ENCODE assay signal across 31 cellular contexts in genomic region chr2:20997953-20998722, GRCh38. TPM values are rescaled to one million over a fixed set of nuclear protein-coding genes. Genes with fewer than 3 reads are reported as not detected.
"Had no signal": no experiment of that assay in that cellular context is flagged by ENCODE, and none has a peak within 500 bp of the region (broad histone marks: within the 10 kb centered on the region; RNA-seq: fewer than 3 reads in every experiment).

No MANE protein-coding gene starts in this region.

- H3K27ac Mint-ChIP-seq: naive B cell; natural killer cell; nephron progenitor cell; neural progenitor cell; progenitor cell of endocrine pancreas; stimulated activated naive B cell treated with anti-CD40 and anti-IgM and Interleukin-4, amounts not matched to agents 10 μg/mL and 1 μg/mL and 100 μg/mL, for 72 hours had no signal

- H3K9me3 Mint-ChIP-seq: natural killer cell; nephron progenitor cell; neural progenitor cell; stimulated activated naive B cell treated with anti-CD40 and anti-IgM and Interleukin-4, amounts not matched to agents 10 μg/mL and 1 μg/mL and 100 μg/mL, for 72 hours had no signal

- H3K4me1 Mint-ChIP-seq: naive B cell; natural killer cell; nephron progenitor cell; stimulated activated naive B cell treated with anti-CD40 and anti-IgM and Interleukin-4, amounts not matched to agents 10 μg/mL and 1 μg/mL and 100 μg/mL, for 72 hours had no signal

- DNase-seq: islet precursor cell; left ventricle myocardium superior; lower lobe of right lung; mammary epithelial cell; mesenchymal stem cell; naive B cell; natural killer cell; nephron progenitor cell; occipital lobe; ovary; stimulated activated CD4-positive, alpha-beta T cell treated with anti-CD3 and anti-CD28 coated beads, Interleukin-12 subunit alpha, Interleukin-12 subunit beta, amount 100 ng/mL, for 4 hours; stimulated activated CD4-positive, alpha-beta T cell treated with anti-CD3 and anti-CD28 coated beads, Interleukin-15, amount 100 ng/mL, for 24 hours; stimulated activated CD4-positive, alpha-beta T cell treated with anti-CD3 and anti-CD28 coated beads, Interleukin-2, amount 100 ng/mL, for 24 hours; stimulated activated CD4-positive, alpha-beta T cell treated with anti-CD3 and anti-CD28 coated beads, Interleukin-4, amount 100 ng/mL, for 1 hour; stimulated activated naive B cell treated with anti-CD40 and anti-IgM and Interleukin-4, amounts not matched to agents 10 μg/mL and 1 μg/mL and 100 μg/mL, for 72 hours; stimulated activated naive CD8-positive, alpha-beta T cell treated with anti-CD3 and anti-CD28 coated beads, Interleukin-15, Interleukin-2, amounts not matched to agents 100 U/mL and 50 U/mL, for 24 hours; stomach; testis; thyroid gland; transverse colon; upper lobe of left lung had no signal

- H3K27me3 ChIP-seq: hepatocyte, neural progenitor cell, neutrophil, ovary, right atrium auricular region, stomach, testis, thyroid gland, transverse colon, upper lobe of left lung, vagina had no signal

- H3K27ac ChIP-seq: hepatocyte, lower lobe of right lung, neural progenitor cell, neutrophil, ovary, right atrium auricular region, skin epidermis, stomach, testis, thyroid gland, transverse colon, upper lobe of left lung, vagina had no signal

- H3K9me3 ChIP-seq: lower lobe of right lung, neutrophil, ovary, right atrium auricular region, stomach, testis, thyroid gland, transverse colon, upper lobe of left lung, vagina had no signal

- ATAC-seq: left ventricle myocardium superior; lower lobe of right lung; natural killer cell; sciatic nerve; stimulated activated naive CD8-positive, alpha-beta T cell treated with anti-CD3 and anti-CD28 coated beads, Interleukin-15, Interleukin-2, amounts not matched to agents 100 U/mL and 50 U/mL, for 24 hours had no signal

- H3K4me3 Mint-ChIP-seq: naive B cell; natural killer cell; nephron progenitor cell; neural progenitor cell; stimulated activated naive B cell treated with anti-CD40 and anti-IgM and Interleukin-4, amounts not matched to agents 10 μg/mL and 1 μg/mL and 100 μg/mL, for 72 hours had no signal

- H3K27me3 Mint-ChIP-seq: progenitor cell of endocrine pancreas had no signal

- H3K36me3 ChIP-seq: lower lobe of right lung, neural progenitor cell, neutrophil, ovary, right atrium auricular region, stomach, thyroid gland, transverse colon, upper lobe of left lung, vagina had no signal

- H3K4me3 ChIP-seq: hepatocyte, lower lobe of right lung, neural progenitor cell, ovary, right atrium auricular region, skin epidermis, stomach, testis, thyroid gland, transverse colon, upper lobe of left lung, vagina had no signal

- H3K4me1 ChIP-seq: lower lobe of right lung, neural progenitor cell, right atrium auricular region, stomach, testis, thyroid gland, transverse colon, upper lobe of left lung had no signal

- H3K36me3 Mint-ChIP-seq: naive B cell; natural killer cell; neural progenitor cell; stimulated activated naive B cell treated with anti-CD40 and anti-IgM and Interleukin-4, amounts not matched to agents 10 μg/mL and 1 μg/mL and 100 μg/mL, for 72 hours had no signal

RNA-seq across cellular contexts. Expression of gene APOB, which starts 45.7 kb away (rescaled TPM):
- total RNA-seq: kidney epithelial cell, mammary epithelial cell, mononuclear cell, natural killer cell, vagina had no signal
